8 cellular contexts compared by ENCODE assay signal in genomic region chrX:153794018-153794896, GRCh38.
DNase-seq lines count a peak whose midpoint lies in the region; ATAC-seq and TF ChIP-seq lines count a peak whose summit lies in the region.

IDH3G (minus strand) TSS chrX:153794375; CDS start chrX:153794326, 49 bp downstream.
SSR4 (plus strand) TSS chrX:153794668; CDS start chrX:153794688, 20 bp downstream.

- peak; percentile 91 for ATAC-seq in GM19035 (IDR thresholded peaks at IDR 0.05; ENCODE audit: unreplicated experiment)
- ATAC-seq in HG03354 (IDR thresholded peaks at IDR 0.05; ENCODE audit: poor library complexity, severe bottlenecking, unreplicated experiment) = peak; percentile 90

- TF ChIP-seq CTCF in AG09319 (IDR thresholded peaks at IDR 0.05; ENCODE audit: low read depth, low read length) = no peak; the same call in none of the 2 replicates

- DNase-seq in AG09319 (ENCODE audit: extremely low read depth, low read depth) (peak; percentile 87), NCI-H446 treated with DMSO at 0.1 percent for 48 hours (lab: John Stamatoyannopoulos, UW) (peak; percentile 92), cerebellar nuclear complex (lab: John Stamatoyannopoulos, UW) (peak; percentile 23 to 59), islet precursor cell (peak; percentile 95)
- peak; percentile 90 for DNase-seq in activated CD4-positive, CD25-positive, alpha-beta regulatory T cell treated with anti-CD3 and anti-CD28 coated beads, Interleukin-2, amount 50 U/mL, for 72 hours
- peak; percentile 80 to 88 (median 87) for DNase-seq in stimulated activated CD4-positive, alpha-beta T cell treated with anti-CD3 and anti-CD28 coated beads, Interleukin-12 subunit alpha, Interleukin-12 subunit beta, amount 100 ng/mL, for 48 hours (ENCODE audit: low read depth in 2 of 3, low spot score in 1 of 3)

Comparison
In these comparisons a context has a peak if more than half of its experiments do, and no peak if none do; other contexts are left out.
1. Peak in every context shown above with its lines: DNase-seq and ATAC-seq.
2. DNase-seq: peak in every context shown above with its lines; median percentile 95 in islet precursor cell; 92 in NCI-H446 treated with DMSO at 0.1 percent for 48 hours; 90 in activated CD4-positive, CD25-positive, alpha-beta regulatory T cell treated with anti-CD3 and anti-CD28 coated beads, Interleukin-2, amount 50 U/mL, for 72 hours; 87 in AG09319; 87 in stimulated activated CD4-positive, alpha-beta T cell treated with anti-CD3 and anti-CD28 coated beads, Interleukin-12 subunit alpha, Interleukin-12 subunit beta, amount 100 ng/mL, for 48 hours; 41 in cerebellar nuclear complex.